16 cellular contexts compared by ENCODE assay signal in genomic region chr3:10352146-10352911, GRCh38. TPM values are rescaled to one million over a fixed set of nuclear protein-coding genes. Genes with fewer than 3 reads are reported as not detected.
DNase-seq lines count a peak whose midpoint lies in the region; ATAC-seq and TF ChIP-seq lines count a peak whose summit lies in the region.
"Had no signal": no experiment of that assay in that cellular context is flagged by ENCODE, and none has a peak within 500 bp of the region (broad histone marks: within the 10 kb centered on the region; RNA-seq: fewer than 3 reads in every experiment).

No MANE protein-coding gene starts in this region.

- no peaks in the 10 kb centered on the region for H3K27me3 ChIP-seq in smooth muscle cell (ENCODE audit: low read depth)

- ATAC-seq in HG02798 (IDR thresholded peaks at IDR 0.05; ENCODE audit: poor library complexity, unreplicated experiment) = no peak
- ATAC-seq: psoas muscle had no signal

- H3K9ac ChIP-seq in smooth muscle cell (ENCODE audit: low read depth) = peak overlapping the region; percentile 40

- no peaks in the 10 kb centered on the region for H3K9me3 Mint-ChIP-seq in HFFc6
- H3K9me3 Mint-ChIP-seq: activated CD4-positive, alpha-beta memory T cell treated with anti-CD3 and anti-CD28 coated beads, Interleukin-2, amount 10 ng/mL, durations not matched to agents 7 days and 5 days had no signal

- no peaks in the 10 kb centered on the region for H3K79me2 ChIP-seq in smooth muscle cell (ENCODE audit: low read depth)

- TF ChIP-seq CTCF in HFFc6 (IDR thresholded peaks at IDR 0.05) = peak; percentile 30; the same call in 1 of the 2 replicates
- no peak for TF ChIP-seq CTCF in astrocyte of the cerebellum (IDR thresholded peaks at IDR 0.05; ENCODE audit: low read depth, low read length, missing control alignments)
- TF ChIP-seq CTCF in smooth muscle cell (IDR thresholded peaks at IDR 0.05; ENCODE audit: borderline replicate concordance, insufficient read depth, poor library complexity, severe bottlenecking) = no peak

- 56% methylated on average over 14 of the region's 14 CpGs for WGBS in smooth muscle cell (ENCODE audit: low lambda C conversion rate)

- H3K4me3 Mint-ChIP-seq in HFFc6 = no peak overlapping the region
- H3K4me3 Mint-ChIP-seq: activated CD4-positive, alpha-beta memory T cell treated with anti-CD3 and anti-CD28 coated beads, Interleukin-2, amount 10 ng/mL, durations not matched to agents 7 days and 5 days had no signal

- H3K27ac Mint-ChIP-seq in HFFc6 = peak overlapping the region; percentile 77
- H3K27ac Mint-ChIP-seq: activated CD4-positive, alpha-beta memory T cell treated with anti-CD3 and anti-CD28 coated beads, Interleukin-2, amount 10 ng/mL, durations not matched to agents 7 days and 5 days had no signal

- no peaks in the 10 kb centered on the region; the same call in 1 of the 2 replicates for H3K27me3 Mint-ChIP-seq in HFFc6 (ENCODE audit: insufficient read depth)

- H3K4me1 ChIP-seq in smooth muscle cell (ENCODE audit: low read depth) = no peaks in the 10 kb centered on the region
- H3K4me1 ChIP-seq: psoas muscle had no signal

- no peaks in the 10 kb centered on the region for H3K9me3 ChIP-seq in smooth muscle cell (replicated peaks; ENCODE audit: low read depth)
- H3K9me3 ChIP-seq: psoas muscle had no signal

- H3K4me2 ChIP-seq in smooth muscle cell = peak overlapping the region; percentile 48

- no peak overlapping the region for H2AFZ ChIP-seq in smooth muscle cell (ENCODE audit: low read depth)

- H4K20me1 ChIP-seq in smooth muscle cell (ENCODE audit: low read depth) = no peaks in the 10 kb centered on the region

- H3F3A ChIP-seq in smooth muscle cell (ENCODE audit: low read depth) = no peaks in the 10 kb centered on the region

- DNase-seq in HFFc6 = peak; percentile 79
- peak; percentile 96 for DNase-seq in astrocyte of the cerebellum (ENCODE audit: low read depth)
- DNase-seq in hepatic stellate cell (ENCODE audit: low spot score) = peak; percentile 91
- no peak for DNase-seq in smooth muscle cell (lab: John Stamatoyannopoulos, UW; ENCODE audit: unreplicated experiment)
- DNase-seq in activated CD8-positive, alpha-beta memory T cell treated with anti-CD3 and anti-CD28 coated beads for 24 hours = no peak
- DNase-seq in COLO829 (ENCODE audit: low spot score) = no peak
- no peak for DNase-seq in DMS53 (lab: John Stamatoyannopoulos, UW)
- DNase-seq: activated CD4-positive, alpha-beta memory T cell treated with anti-CD3 and anti-CD28 coated beads, Interleukin-2, amount 10 ng/mL, durations not matched to agents 7 days and 5 days; activated naive CD4-positive, alpha-beta T cell treated with Interleukin-2 at 50 U/mL for 16 hours; NCI-H1092 treated with DMSO at 0.1 percent for 48 hours; T-helper 1 cell had no signal

- H3K36me3 ChIP-seq in smooth muscle cell (ENCODE audit: low read depth) = no peaks in the 10 kb centered on the region

- H3K4me3 ChIP-seq in astrocyte of the cerebellum (ENCODE audit: low read depth, low read length) (no peak overlapping the region), smooth muscle cell (no peak overlapping the region)
- H3K4me3 ChIP-seq: coronary artery, psoas muscle had no signal

- H3K4me1 Mint-ChIP-seq in HFFc6 (ENCODE audit: low read depth) = peaks cover 55% of the 10 kb centered on the region

- in situ Hi-C loops in astrocyte of the cerebellum (cut with HindIII; ENCODE audit: low sequenced_read_pairs) = no loop called here

- H3K27ac ChIP-seq in smooth muscle cell (ENCODE audit: low read depth) = peak overlapping the region; percentile 13
- H3K27ac ChIP-seq: coronary artery, HL-60, psoas muscle had no signal

- no peaks in the 10 kb centered on the region for H3K36me3 Mint-ChIP-seq in HFFc6 (ENCODE audit: low read depth)

RNA-seq across cellular contexts. Expression of gene SEC13, which starts 31.4 kb away (rescaled TPM):
- total RNA-seq in HFFc6 (2021; fragmentation: NEBNext Ultra II Directional; extraction: Animal tissue kit (Norgen Biotek cat#: 25700)) = 100 to 1,000 TPM; 240 to 278 (median 274) TPM
- total RNA-seq in smooth muscle cell = 221 and 247 TPM in 2 replicates
- 400 and 476 TPM in 2 replicates for polyA plus RNA-seq in smooth muscle cell

RNA-seq across cellular contexts. Expression of gene GHRL, which starts 59.6 kb away (rescaled TPM):
- total RNA-seq in HFFc6 (2021; fragmentation: NEBNext Ultra II Directional; extraction: Animal tissue kit (Norgen Biotek cat#: 25700)) = under 1 TPM in 2 of 6 experiments, not detected in 4; 0.21 to 0.41 TPM
- not detected in 2 replicates for total RNA-seq in smooth muscle cell
- polyA plus RNA-seq in smooth muscle cell = 0.45 and 0.76 TPM in 2 replicates
- total RNA-seq: lower leg skin had no signal

Comparison
In these comparisons a context has a peak if more than half of its experiments do, and no peak if none do; other contexts are left out.
1. DNase-seq: peak in HFFc6 (single experiment), astrocyte of the cerebellum (single experiment) and hepatic stellate cell (single experiment); none in smooth muscle cell (single experiment), activated CD8-positive, alpha-beta memory T cell treated with anti-CD3 and anti-CD28 coated beads for 24 hours (single experiment), COLO829 (single experiment) and DMS53 (single experiment).